8 cellular contexts compared by ENCODE assay signal in genomic region chr10:100999742-101000601, GRCh38. TPM values are rescaled to one million over a fixed set of nuclear protein-coding genes. Genes with fewer than 3 reads are reported as not detected.
A peak's percentile ranks its signal among the peaks of the same experiment; 100 is the strongest.
DNase-seq lines count a peak whose midpoint lies in the region; FAIRE-seq and TF ChIP-seq lines count a peak whose summit lies in the region.

A gene with protein sequence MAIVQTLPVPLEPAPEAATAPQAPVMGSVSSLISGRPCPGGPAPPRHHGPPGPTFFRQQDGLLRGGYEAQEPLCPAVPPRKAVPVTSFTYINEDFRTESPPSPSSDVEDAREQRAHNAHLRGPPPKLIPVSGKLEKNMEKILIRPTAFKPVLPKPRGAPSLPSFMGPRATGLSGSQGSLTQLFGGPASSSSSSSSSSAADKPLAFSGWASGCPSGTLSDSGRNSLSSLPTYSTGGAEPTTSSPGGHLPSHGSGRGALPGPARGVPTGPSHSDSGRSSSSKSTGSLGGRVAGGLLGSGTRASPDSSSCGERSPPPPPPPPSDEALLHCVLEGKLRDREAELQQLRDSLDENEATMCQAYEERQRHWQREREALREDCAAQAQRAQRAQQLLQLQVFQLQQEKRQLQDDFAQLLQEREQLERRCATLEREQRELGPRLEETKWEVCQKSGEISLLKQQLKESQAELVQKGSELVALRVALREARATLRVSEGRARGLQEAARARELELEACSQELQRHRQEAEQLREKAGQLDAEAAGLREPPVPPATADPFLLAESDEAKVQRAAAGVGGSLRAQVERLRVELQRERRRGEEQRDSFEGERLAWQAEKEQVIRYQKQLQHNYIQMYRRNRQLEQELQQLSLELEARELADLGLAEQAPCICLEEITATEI (plus strand): TSS chr10:100999808. CDS start chr10:101002539, 2,731 bp downstream.

- no TSS peak for BruUV-seq in MCF 10A (replicated peaks; lab: Mats Ljungman, UMichigan)

- no peaks in the 10 kb centered on the region for H3K27me3 Mint-ChIP-seq in MCF 10A (ENCODE audit: insufficient read depth, unreplicated experiment)

- POLR2A ChIA-PET in MCF 10A (lab: Yijun Ruan, JAX): interaction anchor here (0.6 to 7.5 kb wide), 11 partner anchors 12 to 478 kb away, joined by 3 to 74 read pairs (median 7); partner anchors contain the start of genes MRPL43, PDZD7, SFXN3 and TWNK

- FAIRE-seq in small intestine (lab: Jason Lieb, UNC): no peak

- H3K4me3 Mint-ChIP-seq in MCF 10A (ENCODE audit: unreplicated experiment): peak within 1 kb of the TSS; percentile 76

- peaks cover 17% of the 10 kb centered on the region for H3K36me3 Mint-ChIP-seq in MCF 10A (ENCODE audit: insufficient read depth, unreplicated experiment)

- H3K9me3 ChIP-seq in KOPT-K1 (ENCODE audit: insufficient read depth, low read length, poor library complexity, severe bottlenecking): no peaks in the 10 kb centered on the region
- no peaks in the 10 kb centered on the region for H3K9me3 ChIP-seq in small intestine (ENCODE audit: control insufficient read depth, low read depth)

- H3K27me3 ChIP-seq in small intestine (ENCODE audit: control insufficient read depth in 2 of 2, insufficient read depth in 2 of 2, low read length in 2 of 2): no peaks in the 10 kb centered on the region

- H3K27ac ChIP-seq in KOPT-K1 (ENCODE audit: low read depth, low read length, poor library complexity, severe bottlenecking) (peak within 1 kb of the TSS; percentile 33), small intestine (ENCODE audit: low read depth in 1 of 2, low read length in 1 of 2) (peak within 1 kb of the TSS; percentile 84 to 96)

- H3K27ac Mint-ChIP-seq in MCF 10A (ENCODE audit: low read depth, unreplicated experiment): peak within 1 kb of the TSS; percentile 44

- H3K36me3 ChIP-seq in KOPT-K1 (ENCODE audit: insufficient read depth, low read length) (peaks cover under 1% of the 10 kb centered on the region; the same call in 1 of the 2 replicates), small intestine (ENCODE audit: control insufficient read depth in 2 of 2, insufficient read depth in 2 of 2, low read length in 2 of 2) (peaks cover 3 to 6% of the 10 kb centered on the region in 2 donors)

- H3K4me3 ChIP-seq in small intestine (ENCODE audit: low read depth in 1 of 2, low read length in 2 of 2): peak within 1 kb of the TSS; percentile 76 to 86

- H3K4me1 ChIP-seq in small intestine (ENCODE audit: control insufficient read depth in 2 of 2, insufficient read depth in 1 of 2, low read depth in 1 of 2, low read length in 1 of 2): peaks cover 3% of the 10 kb centered on the region in 2 donors

- WGBS in small intestine, 3 donors: 4 to 10% (median 6%) methylated on average over 26 to 59 of the region's 59 CpGs

- CTCF ChIA-PET in MCF 10A (lab: Yijun Ruan, JAX): interaction anchor here (0.5 to 12.3 kb wide), 9 partner anchors 10 to 1457 kb away, joined by 3 to 199 read pairs (median 4); no protein-coding TSS in a partner anchor

- H3K4me1 Mint-ChIP-seq in MCF 10A (ENCODE audit: insufficient read depth, unreplicated experiment): peaks cover 19% of the 10 kb centered on the region

- intact Hi-C loops in MCF 10A (cut with micrococcal nuclease): no loop called here

- no peak for TF ChIP-seq CTCF in MCF 10A (IDR thresholded peaks at IDR 0.05; ENCODE audit: unreplicated experiment)

- peak; percentile 33 for DNase-seq in Daoy (ENCODE audit: low read depth)
- peak; percentile 5 for DNase-seq in MCF 10A (ENCODE audit: unreplicated experiment)
- DNase-seq in iris pigment epithelial cell (ENCODE audit: low read depth): peak; percentile 37
- DNase-seq in small intestine: peak; percentile 44
- no peak for DNase-seq in cortex of kidney (lab: John Stamatoyannopoulos, UW)
- no peak for DNase-seq in Kasumi-1 (lab: John Stamatoyannopoulos, UW)
- DNase-seq in NCI-H187 treated with DMSO at 0.1 percent for 48 hours (lab: John Stamatoyannopoulos, UW): no peak

- H3K9me3 Mint-ChIP-seq in MCF 10A (ENCODE audit: unreplicated experiment): no peaks in the 10 kb centered on the region

RNA-seq across cellular contexts. Expression of the gene that starts here (rescaled TPM):
- 21.9 and 25.3 TPM in 2 replicates for total RNA-seq in Daoy (2014; rRNA removed; shearing (Covaris generic))
- total RNA-seq in MCF 10A (2022): 15.2 and 18.6 TPM in 2 replicates
- 10 to 100 TPM; 13.6 to 41.3 (median 16.8) TPM for polyA plus RNA-seq in small intestine

Comparison
In these comparisons a context has a peak if more than half of its experiments do, and no peak if none do; other contexts are left out.
1. DNase-seq: peak in Daoy (single experiment), MCF 10A (single experiment), iris pigment epithelial cell (single experiment) and small intestine (single experiment); none in cortex of kidney (single experiment), Kasumi-1 (0 of 2) and NCI-H187 treated with DMSO at 0.1 percent for 48 hours (single experiment).